ENCODE assay signal across 7 cellular contexts in the genomic region with DNA sequence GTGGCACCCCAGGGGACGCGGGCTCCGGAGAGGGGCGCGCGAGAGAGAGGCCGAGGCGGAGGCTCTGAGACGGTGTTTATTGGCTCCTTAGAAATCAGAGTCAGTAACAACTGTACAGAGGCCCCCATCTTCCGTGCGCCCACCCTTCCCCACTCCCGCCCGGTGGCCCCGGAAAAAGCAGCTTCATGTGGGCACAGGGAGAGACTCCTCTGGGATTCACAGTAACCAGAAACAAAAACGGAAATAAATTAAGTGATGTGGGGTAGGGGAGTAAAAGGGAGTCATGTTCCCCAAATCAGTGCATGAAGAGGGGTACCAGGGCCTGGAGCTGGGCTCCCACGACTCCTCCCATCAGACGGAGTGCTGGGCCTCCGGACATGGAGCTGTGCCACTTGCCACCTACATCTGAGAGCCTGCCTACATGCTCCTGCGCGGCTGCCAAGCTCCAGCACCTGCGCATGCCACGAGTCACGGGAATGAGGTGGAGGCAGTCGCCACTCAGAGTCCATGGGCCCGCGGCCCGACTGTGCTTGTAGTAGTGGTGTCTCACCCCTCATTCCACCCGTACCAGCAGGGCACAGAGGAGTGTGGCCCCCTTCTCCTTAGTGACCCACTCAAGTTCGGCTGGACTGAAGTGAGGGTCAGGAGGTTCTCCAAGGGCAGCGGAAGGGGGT. TPM values are rescaled to one million over a fixed set of nuclear protein-coding genes. Genes with fewer than 3 reads are reported as not detected.
DNase-seq lines count a peak whose midpoint lies in the region; ATAC-seq and TF ChIP-seq lines count a peak whose summit lies in the region.

No MANE protein-coding gene starts in this region.

- POLR2A ChIA-PET in activated CD4-positive, alpha-beta memory T cell treated with anti-CD3 and anti-CD28 coated beads, Interleukin-2, amount 10 ng/mL, durations not matched to agents 7 days and 5 days (lab: Charles Lee), result interaction anchor here (0.7 to 11.2 kb wide), 10 partner anchors 8 to 268 kb away, joined by 3 to 109 read pairs (median 4); a partner anchor contains a TSS

- peaks cover 49% of the 10 kb centered on the region for H3K36me3 Mint-ChIP-seq in activated CD4-positive, alpha-beta memory T cell treated with anti-CD3 and anti-CD28 coated beads, Interleukin-2, amount 10 ng/mL, durations not matched to agents 7 days and 5 days (ENCODE audit: low read depth)

- peak overlapping the region; percentile 93 for H3K4me3 Mint-ChIP-seq in activated CD4-positive, alpha-beta memory T cell treated with anti-CD3 and anti-CD28 coated beads, Interleukin-2, amount 10 ng/mL, durations not matched to agents 7 days and 5 days

- no peaks in the 10 kb centered on the region for H3K27me3 Mint-ChIP-seq in activated CD4-positive, alpha-beta memory T cell treated with anti-CD3 and anti-CD28 coated beads, Interleukin-2, amount 10 ng/mL, durations not matched to agents 7 days and 5 days

- ATAC-seq in HG02885 (IDR thresholded peaks at IDR 0.05; ENCODE audit: poor library complexity, unreplicated experiment) (peak; percentile 4), right cardiac atrium (peak; percentile 4 to 6), GM18907 (IDR thresholded peaks at IDR 0.05; ENCODE audit: unreplicated experiment) (no peak), HG03354 (IDR thresholded peaks at IDR 0.05; ENCODE audit: poor library complexity, severe bottlenecking, unreplicated experiment) (no peak)

- peaks cover 34% of the 10 kb centered on the region for H3K79me2 ChIP-seq in smooth muscle cell (ENCODE audit: low read depth)

- DNase-seq in activated CD4-positive, alpha-beta memory T cell treated with anti-CD3 and anti-CD28 coated beads, Interleukin-2, amount 10 ng/mL, durations not matched to agents 7 days and 5 days, result no peak
- DNase-seq in right cardiac atrium, result peak in 1 of 3 donors; percentile 68
- no peak for DNase-seq in smooth muscle cell (lab: John Stamatoyannopoulos, UW; ENCODE audit: unreplicated experiment)
- DNase-seq in AG20443 (ENCODE audit: low spot score), result no peak

- TF ChIP-seq CTCF in smooth muscle cell (IDR thresholded peaks at IDR 0.05; ENCODE audit: borderline replicate concordance, insufficient read depth, poor library complexity, severe bottlenecking), result no peak

- intact Hi-C loops in right cardiac atrium (cut with DNase I), result no loop called here

- H3K9me3 Mint-ChIP-seq in activated CD4-positive, alpha-beta memory T cell treated with anti-CD3 and anti-CD28 coated beads, Interleukin-2, amount 10 ng/mL, durations not matched to agents 7 days and 5 days, result no peaks in the 10 kb centered on the region

- H3K36me3 ChIP-seq in smooth muscle cell (ENCODE audit: low read depth), result no peaks in the 10 kb centered on the region

- peaks cover 3% of the 10 kb centered on the region for H3K4me1 ChIP-seq in right cardiac atrium (ENCODE audit: control insufficient read depth, insufficient read depth, low read length)
- peaks cover 6% of the 10 kb centered on the region for H3K4me1 ChIP-seq in smooth muscle cell (ENCODE audit: low read depth)

- H3K9me3 ChIP-seq in right cardiac atrium (ENCODE audit: control insufficient read depth, low read length), result no peaks in the 10 kb centered on the region
- no peaks in the 10 kb centered on the region for H3K9me3 ChIP-seq in smooth muscle cell (replicated peaks; ENCODE audit: low read depth)

- H3K27me3 ChIP-seq in right cardiac atrium (ENCODE audit: control insufficient read depth, insufficient read depth) (no peaks in the 10 kb centered on the region), smooth muscle cell (ENCODE audit: low read depth) (no peaks in the 10 kb centered on the region)

- peak overlapping the region; percentile 91 for H3K27ac Mint-ChIP-seq in activated CD4-positive, alpha-beta memory T cell treated with anti-CD3 and anti-CD28 coated beads, Interleukin-2, amount 10 ng/mL, durations not matched to agents 7 days and 5 days

- CTCF ChIA-PET in activated CD4-positive, alpha-beta memory T cell treated with anti-CD3 and anti-CD28 coated beads, Interleukin-2, amount 10 ng/mL, durations not matched to agents 7 days and 5 days (lab: Charles Lee), result interaction anchor here (1.2 to 6.0 kb wide), 5 partner anchors 9 to 36 kb away, joined by 3 to 39 read pairs (median 4); a partner anchor contains a TSS

- H3K4me3 ChIP-seq in right cardiac atrium (ENCODE audit: low read length) (peak overlapping the region; percentile 75), smooth muscle cell (peak overlapping the region; percentile 79)

- 38% methylated on average over 30 of the region's 30 CpGs for WGBS in right cardiac atrium
- WGBS in smooth muscle cell (ENCODE audit: low lambda C conversion rate), result 50% methylated on average over 30 of the region's 30 CpGs

- H4K20me1 ChIP-seq in smooth muscle cell (ENCODE audit: low read depth), result peaks cover 41% of the 10 kb centered on the region

- H3K9ac ChIP-seq in smooth muscle cell (ENCODE audit: low read depth), result peak overlapping the region; percentile 56

- peaks cover 50% of the 10 kb centered on the region for H3K4me1 Mint-ChIP-seq in activated CD4-positive, alpha-beta memory T cell treated with anti-CD3 and anti-CD28 coated beads, Interleukin-2, amount 10 ng/mL, durations not matched to agents 7 days and 5 days

- H3F3A ChIP-seq in smooth muscle cell (ENCODE audit: low read depth), result peaks cover 31% of the 10 kb centered on the region

- H3K4me2 ChIP-seq in smooth muscle cell, result peak overlapping the region; percentile 98

- H3K27ac ChIP-seq in right cardiac atrium (ENCODE audit: low read length) (peak overlapping the region; percentile 91), smooth muscle cell (ENCODE audit: low read depth) (peak overlapping the region; percentile 63)

- peak overlapping the region; percentile 79 for H2AFZ ChIP-seq in smooth muscle cell (ENCODE audit: low read depth)

RNA-seq across cellular contexts. Expression of a gene that starts 0.5 kb away (rescaled TPM):
- total RNA-seq in activated CD4-positive, alpha-beta memory T cell treated with anti-CD3 and anti-CD28 coated beads, Interleukin-2, amount 10 ng/mL, durations not matched to agents 7 days and 5 days, result 10 to 100 TPM; 69.8 to 74.7 TPM
- 10 to 100 TPM; 65.0 to 76.1 (median 65.8) TPM for total RNA-seq in right cardiac atrium
- 68.4 TPM for polyA plus RNA-seq in right cardiac atrium
- 35.2 and 40.3 TPM in 2 replicates for total RNA-seq in smooth muscle cell
- 77.0 and 95.5 TPM in 2 replicates for polyA plus RNA-seq in smooth muscle cell

RNA-seq across cellular contexts. Expression of a gene that starts 8.3 kb away (rescaled TPM):
- 100 to 1,000 TPM; 419 to 420 TPM for total RNA-seq in activated CD4-positive, alpha-beta memory T cell treated with anti-CD3 and anti-CD28 coated beads, Interleukin-2, amount 10 ng/mL, durations not matched to agents 7 days and 5 days
- total RNA-seq in right cardiac atrium (100 to 1,000 TPM; 259 to 311 (median 268) TPM), smooth muscle cell (260 and 323 TPM in 2 replicates)
- polyA plus RNA-seq in right cardiac atrium (301 TPM), smooth muscle cell (797 and 860 TPM in 2 replicates)

RNA-seq across cellular contexts. Expression of a gene that starts 13.4 kb away (rescaled TPM):
- total RNA-seq in activated CD4-positive, alpha-beta memory T cell treated with anti-CD3 and anti-CD28 coated beads, Interleukin-2, amount 10 ng/mL, durations not matched to agents 7 days and 5 days, result 10 to 100 TPM; 28.4 to 31.2 TPM
- total RNA-seq in right cardiac atrium, result 10 to 100 TPM; 28.3 to 33.4 (median 30.6) TPM
- polyA plus RNA-seq in right cardiac atrium, result 23.8 TPM
- total RNA-seq in smooth muscle cell, result 8.6 and 23.8 TPM in 2 replicates
- polyA plus RNA-seq in smooth muscle cell, result 5.1 and 9.2 TPM in 2 replicates

RNA-seq across cellular contexts. Expression of a gene that starts 20.6 kb away (rescaled TPM):
- 100 to 1,000 TPM; 682 to 709 TPM for total RNA-seq in activated CD4-positive, alpha-beta memory T cell treated with anti-CD3 and anti-CD28 coated beads, Interleukin-2, amount 10 ng/mL, durations not matched to agents 7 days and 5 days
- total RNA-seq in right cardiac atrium, result 10 to 100 TPM; 15.0 to 26.4 (median 20.8) TPM
- 8.8 TPM for polyA plus RNA-seq in right cardiac atrium
- 15.2 TPM in 1 of 2 replicates, not detected in the other for total RNA-seq in smooth muscle cell
- 31.6 and 48.1 TPM in 2 replicates for polyA plus RNA-seq in smooth muscle cell

RNA-seq across cellular contexts. Expression of a gene that starts 21.3 kb away (rescaled TPM):
- 1 to 10 TPM; 1.5 to 1.6 TPM for total RNA-seq in activated CD4-positive, alpha-beta memory T cell treated with anti-CD3 and anti-CD28 coated beads, Interleukin-2, amount 10 ng/mL, durations not matched to agents 7 days and 5 days
- total RNA-seq in right cardiac atrium, result 1 to 10 TPM; 1.4 to 3.1 (median 1.8) TPM
- 5.3 TPM for polyA plus RNA-seq in right cardiac atrium
- total RNA-seq in smooth muscle cell, result 0.09 and 1.3 TPM in 2 replicates
- polyA plus RNA-seq in smooth muscle cell, result 0.58 and 1.1 TPM in 2 replicates

Comparison
In these comparisons a context has a peak if more than half of its experiments do, and no peak if none do; other contexts are left out.
1. ATAC-seq: peak in HG02885 (single experiment) and right cardiac atrium (2 of 2); none in GM18907 (single experiment) and HG03354 (single experiment).